Comparison of ENCODE assay signal across 7 cellular contexts in the genomic region with DNA sequence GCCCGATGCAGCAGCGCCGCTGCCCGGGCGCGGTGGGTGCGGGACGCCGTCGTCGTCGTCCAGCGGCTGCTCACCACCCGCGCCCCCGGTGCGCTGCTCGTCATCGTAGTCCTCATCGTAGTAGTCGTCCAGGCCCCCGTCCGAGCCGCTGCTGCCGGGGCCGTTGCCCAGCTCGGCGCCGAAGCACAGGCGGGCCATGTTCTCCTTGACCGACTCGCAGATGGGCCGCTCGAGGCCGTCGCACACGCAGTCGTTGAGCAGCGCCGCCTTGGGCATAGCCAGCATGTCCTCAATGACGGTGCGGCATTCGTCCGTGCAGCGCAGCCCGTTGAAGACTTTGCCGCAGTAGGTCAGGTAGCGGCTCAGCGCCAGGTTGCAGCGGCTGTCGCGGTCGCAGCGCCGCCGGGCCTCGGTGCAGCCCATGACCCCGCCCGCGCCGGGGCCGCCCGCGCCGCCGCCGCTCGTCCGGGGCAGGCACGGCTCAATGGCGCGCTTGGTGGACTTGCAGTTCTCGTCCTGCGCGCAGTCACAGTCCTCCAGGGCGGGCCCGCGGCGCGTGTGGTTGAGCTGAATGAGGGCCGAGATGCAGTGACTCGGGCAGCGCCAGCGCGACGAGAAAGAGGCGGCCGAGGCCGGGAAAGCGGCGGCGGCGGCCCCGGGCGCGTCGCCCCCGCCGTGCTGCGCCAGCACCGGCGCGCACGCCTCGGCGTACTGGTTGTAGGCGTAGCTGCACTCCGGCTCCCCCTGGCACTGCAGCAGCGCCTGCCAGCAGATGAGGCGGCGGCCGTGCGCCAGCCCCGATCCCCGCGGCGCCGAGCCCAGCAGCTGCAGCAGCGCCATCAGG. TPM values are rescaled to one million over a fixed set of nuclear protein-coding genes. Genes with fewer than 3 reads are reported as not detected.
A peak's percentile ranks its signal among the peaks of the same experiment; 100 is the strongest.
DNase-seq lines count a peak whose midpoint lies in the region; ATAC-seq lines count a peak whose summit lies in the region.

No MANE protein-coding gene starts in this region.

- peak overlapping the region; percentile 92 to 96 for H3K4me3 ChIP-seq in muscle layer of colon (ENCODE audit: low read depth in 1 of 2, low read length in 2 of 2)

- H3K27me3 Mint-ChIP-seq in activated T-cell treated with anti-CD3 and anti-CD28 coated beads, Interleukin-2, amount 50 U/mL, for 4 hours (ENCODE audit: low read depth): peaks cover 40% of the 10 kb centered on the region

- no peaks in the 10 kb centered on the region for H3K9me3 Mint-ChIP-seq in activated T-cell treated with anti-CD3 and anti-CD28 coated beads, Interleukin-2, amount 50 U/mL, for 4 hours

- peak overlapping the region; percentile 91 for H3K9ac ChIP-seq in muscle layer of colon (ENCODE audit: low read length)

- H3K4me1 ChIP-seq in muscle layer of colon (ENCODE audit: insufficient read depth, low read length): peaks cover 32% of the 10 kb centered on the region

- H3K9me3 ChIP-seq in muscle layer of colon (ENCODE audit: low read length): no peaks in the 10 kb centered on the region

- ATAC-seq in GM18498 (IDR thresholded peaks at IDR 0.05; ENCODE audit: unreplicated experiment) (peak; percentile 69), HG02884 (IDR thresholded peaks at IDR 0.05; ENCODE audit: unreplicated experiment) (peak; percentile 39), esophagus mucosa (peak; percentile 74)
- ATAC-seq in activated T-cell treated with anti-CD3 and anti-CD28 coated beads, Interleukin-2, amount 50 U/mL, for 4 hours: peak; percentile 77 to 81

- no peaks in the 10 kb centered on the region for H3K36me3 Mint-ChIP-seq in activated T-cell treated with anti-CD3 and anti-CD28 coated beads, Interleukin-2, amount 50 U/mL, for 4 hours (ENCODE audit: insufficient read depth)

- H3K4me3 Mint-ChIP-seq in activated T-cell treated with anti-CD3 and anti-CD28 coated beads, Interleukin-2, amount 50 U/mL, for 4 hours: peak overlapping the region; percentile 76

- no peaks in the 10 kb centered on the region for H3K27me3 ChIP-seq in muscle layer of colon (ENCODE audit: control insufficient read depth in 1 of 2, insufficient read depth in 2 of 2, low read length in 2 of 2)

- peaks cover 17% of the 10 kb centered on the region for H3K4me1 Mint-ChIP-seq in activated T-cell treated with anti-CD3 and anti-CD28 coated beads, Interleukin-2, amount 50 U/mL, for 4 hours (ENCODE audit: low read depth)

- peak; percentile 75 for DNase-seq in NCI-H748 (lab: John Stamatoyannopoulos, UW; ENCODE audit: unreplicated experiment)
- peak; percentile 60 for DNase-seq in activated T-cell treated with anti-CD3 and anti-CD28 coated beads, Interleukin-2, amount 50 U/mL, for 4 hours
- peak; percentile 23 for DNase-seq in stimulated activated CD8-positive, alpha-beta memory T cell treated with anti-CD3 and anti-CD28 coated beads, Interleukin-7, amount 100 ng/mL, for 24 hours (ENCODE audit: low read depth)

- peaks cover 8% of the 10 kb centered on the region for H3K36me3 ChIP-seq in muscle layer of colon (ENCODE audit: insufficient read depth, low read length)

- H3K27ac ChIP-seq in muscle layer of colon (ENCODE audit: low read depth, low read length): peak overlapping the region; percentile 98

RNA-seq across cellular contexts. Expression of gene GAS1, which starts 1.2 kb away (rescaled TPM):
- under 1 TPM; 0.41 to 0.61 (median 0.43) TPM for total RNA-seq in activated T-cell treated with anti-CD3 and anti-CD28 coated beads, Interleukin-2, amount 50 U/mL, for 4 hours
- total RNA-seq in esophagus mucosa: 2.4 TPM

Comparison
In these comparisons a context has a peak if more than half of its experiments do, and no peak if none do; other contexts are left out.
1. Peak in every context shown above with its lines: DNase-seq, ATAC-seq, H3K4me3 ChIP-seq and H3K27ac ChIP-seq.
2. DNase-seq: peak in every context shown above with its lines; median percentile 75 in NCI-H748; 60 in activated T-cell treated with anti-CD3 and anti-CD28 coated beads, Interleukin-2, amount 50 U/mL, for 4 hours; 23 in stimulated activated CD8-positive, alpha-beta memory T cell treated with anti-CD3 and anti-CD28 coated beads, Interleukin-7, amount 100 ng/mL, for 24 hours.